ENCODE assay signal across 8 cellular contexts in genomic region chr3:99817047-99817436, GRCh38. TPM values are rescaled to one million over a fixed set of nuclear protein-coding genes. Genes with fewer than 3 reads are reported as not detected.
DNase-seq lines count a peak whose midpoint lies in the region; ATAC-seq and TF ChIP-seq lines count a peak whose summit lies in the region.

No MANE protein-coding gene starts in this region.

- peak; percentile 27 for DNase-seq in NCI-H2196 (lab: John Stamatoyannopoulos, UW; ENCODE audit: unreplicated experiment)
- DNase-seq in NCI-H2196 treated with DMSO at 0.1 percent for 48 hours (lab: John Stamatoyannopoulos, UW; ENCODE audit: unreplicated experiment) = no peak
- peak in 2 of 3 donors; percentile 20 to 46 for DNase-seq in Peyer's patch
- DNase-seq in dorsolateral prefrontal cortex = peak in 1 of 10 donors; percentile 23
- DNase-seq in putamen (ENCODE audit: low spot score) = no peak

- H3K4me3 ChIP-seq in Peyer's patch (peak overlapping the region; percentile 54 to 82 (median 68)), dorsolateral prefrontal cortex (peak overlapping the region; percentile 54 to 98 (median 87)), mucosa of stomach (ENCODE audit: low read length) (peak overlapping the region; percentile 49)

- TF ChIP-seq POLR2A in Peyer's patch (IDR thresholded peaks at IDR 0.05) = no peak

- peaks cover 0 to 9% (median 4%) of the 10 kb centered on the region in 4 donors for H3K4me1 ChIP-seq in Peyer's patch
- H3K4me1 ChIP-seq in mucosa of stomach (ENCODE audit: control insufficient read depth, insufficient read depth, low read length) = peaks cover 5% of the 10 kb centered on the region

- H3K36me3 ChIP-seq in Peyer's patch (no peaks in the 10 kb centered on the region), mucosa of stomach (ENCODE audit: control insufficient read depth, insufficient read depth, low read length) (no peaks in the 10 kb centered on the region)

- intact Hi-C loops in dorsolateral prefrontal cortex (cut with DNase I) = loop anchor here (5.0 to 10.0 kb wide), 3 partner anchors 445 to 888 kb away; partner anchors contain the start of genes LNP1 (in 1 of the 2), TBC1D23 (in 1 of the 2), TFG (in 1 of the 2) and TOMM70 (in 1 of the 2)

- H3K9ac ChIP-seq in mucosa of stomach (ENCODE audit: low read length) = peak overlapping the region; percentile 55

- no peak for TF ChIP-seq CTCF in Peyer's patch (IDR thresholded peaks at IDR 0.05)
- no peak for TF ChIP-seq CTCF in dorsolateral prefrontal cortex (IDR thresholded peaks at IDR 0.05 in 54 of 56, conservative IDR thresholded peaks at IDR 0.05 in 2 of 56; ENCODE audit: low read depth in 1 of 56, partially characterized antibody in 56 of 56)

- H3K27me3 ChIP-seq in Peyer's patch = no peaks in the 10 kb centered on the region
- H3K27me3 ChIP-seq in dorsolateral prefrontal cortex = no peaks in the 10 kb centered on the region
- H3K27me3 ChIP-seq in mucosa of stomach (ENCODE audit: control insufficient read depth, insufficient read depth, low read length) = no peaks in the 10 kb centered on the region

- no peak for ATAC-seq in HG02852 (IDR thresholded peaks at IDR 0.05; ENCODE audit: unreplicated experiment)
- no peak for ATAC-seq in GM21447 (IDR thresholded peaks at IDR 0.05; ENCODE audit: unreplicated experiment)

- H3K9me3 ChIP-seq in Peyer's patch (no peaks in the 10 kb centered on the region), mucosa of stomach (ENCODE audit: control insufficient read depth, low read length) (no peaks in the 10 kb centered on the region)

- H3K27ac ChIP-seq in Peyer's patch (peak overlapping the region; percentile 79 to 91 (median 84)), dorsolateral prefrontal cortex (peak overlapping the region in 49 of 59 donors; percentile 63 to 95 (median 87))

RNA-seq across cellular contexts. Expression of gene CMSS1, which starts 0.6 kb away (rescaled TPM):
- total RNA-seq in Peyer's patch = 1 to 10 TPM; 1.3 to 9.9 (median 2.3) TPM
- total RNA-seq in dorsolateral prefrontal cortex = 10 to 100 TPM; 13.7 to 69.0 (median 39.0) TPM

Comparison
In these comparisons a context has a peak if more than half of its experiments do, and no peak if none do; other contexts are left out.
1. DNase-seq: peak in NCI-H2196 (single experiment) and Peyer's patch (2 of 3); none in NCI-H2196 treated with DMSO at 0.1 percent for 48 hours (single experiment) and putamen (single experiment).
2. Peak in every context shown above with its lines, with median percentiles within 50 percentile points of each other: H3K4me3 ChIP-seq.